ENCODE assay signal across 26 cellular contexts in genomic region chr4:88893961-88894360, GRCh38.
"Had no signal": no experiment of that assay in that cellular context is flagged by ENCODE, and none has a peak within 500 bp of the region (broad histone marks: within the 10 kb centered on the region; RNA-seq: fewer than 3 reads in every experiment).

No MANE protein-coding gene starts in this region.

- H3K4me3 ChIP-seq: ascending aorta, Peyer's patch, SJCRH30 had no signal

- DNase-seq: activated CD4-positive, alpha-beta T cell treated with anti-CD3 and anti-CD28 coated beads for 48 hours; activated CD4-positive, alpha-beta T cell treated with anti-CD3 and anti-CD28 coated beads, Interleukin-2, amount 50 U/mL, for 4 hours; activated CD8-positive, alpha-beta T cell treated with anti-CD3 and anti-CD28 coated beads, Interleukin-2, amount 10 ng/mL, durations not matched to agents 7 days and 5 days; activated effector memory CD4-positive, alpha-beta T cell treated with anti-CD3 and anti-CD28 coated beads, Interleukin-2, amount 50 U/mL, for 16 hours; activated naive CD4-positive, alpha-beta T cell treated with Interleukin-2 at 50 U/mL for 16 hours; activated naive CD8-positive, alpha-beta T cell treated with anti-CD3 and anti-CD28 coated beads, Interleukin-2, amount 50 U/mL, for 24 hours; activated T-cell treated with anti-CD3 and anti-CD28 coated beads, Interleukin-2, amount 50 U/mL, for 4 hours; amniotic stem cell; brain microvascular endothelial cell; KG1; NCI-H1048; NCI-H1417; NCI-H1930; NCI-H2171; NCI-H2227 treated with DMSO at 0.1 percent for 48 hours; NCI-H526; NCI-H82; Peyer's patch; Right ventricle myocardium superior; SJCRH30; SK-N-SH; T-helper 1 cell; WERI-Rb-1 had no signal

- H3K27me3 ChIP-seq: ascending aorta, brain microvascular endothelial cell, Peyer's patch, SJCRH30 had no signal

- H3K4me1 Mint-ChIP-seq: activated naive CD8-positive, alpha-beta T cell treated with anti-CD3 and anti-CD28 coated beads, Interleukin-2, amount 50 U/mL, for 24 hours had no signal

- ATAC-seq: activated CD8-positive, alpha-beta T cell treated with anti-CD3 and anti-CD28 coated beads, Interleukin-2, amount 10 ng/mL, durations not matched to agents 7 days and 5 days; activated naive CD4-positive, alpha-beta T cell treated with anti-CD3 and anti-CD28 coated beads, Interleukin-2, amount 50 U/mL, for 72 hours; activated naive CD8-positive, alpha-beta T cell treated with anti-CD3 and anti-CD28 coated beads, Interleukin-2, amount 50 U/mL, for 24 hours; activated T-cell treated with anti-CD3 and anti-CD28 coated beads, Interleukin-2, amount 50 U/mL, for 4 hours had no signal

- H3K27ac Mint-ChIP-seq: activated CD8-positive, alpha-beta T cell treated with anti-CD3 and anti-CD28 coated beads, Interleukin-2, amount 10 ng/mL, durations not matched to agents 7 days and 5 days; activated naive CD4-positive, alpha-beta T cell treated with anti-CD3 and anti-CD28 coated beads, Interleukin-2, amount 50 U/mL, for 72 hours; activated naive CD8-positive, alpha-beta T cell treated with anti-CD3 and anti-CD28 coated beads, Interleukin-2, amount 50 U/mL, for 24 hours had no signal

- H3K9me3 ChIP-seq: ascending aorta, Peyer's patch, SK-N-SH had no signal

- H3K4me3 Mint-ChIP-seq: activated CD8-positive, alpha-beta T cell treated with anti-CD3 and anti-CD28 coated beads, Interleukin-2, amount 10 ng/mL, durations not matched to agents 7 days and 5 days; activated naive CD8-positive, alpha-beta T cell treated with anti-CD3 and anti-CD28 coated beads, Interleukin-2, amount 50 U/mL, for 24 hours; activated T-cell treated with anti-CD3 and anti-CD28 coated beads, Interleukin-2, amount 50 U/mL, for 4 hours had no signal

- H3K4me2 ChIP-seq: SK-N-SH had no signal

- H3K9ac ChIP-seq: SK-N-SH had no signal

- H3K27ac ChIP-seq: ascending aorta, brain microvascular endothelial cell, Peyer's patch, RWPE1, SJCRH30, WERI-Rb-1 had no signal

- H3K4me1 ChIP-seq: ascending aorta, Peyer's patch, SJCRH30 had no signal

- H3K27me3 Mint-ChIP-seq: activated naive CD8-positive, alpha-beta T cell treated with anti-CD3 and anti-CD28 coated beads, Interleukin-2, amount 50 U/mL, for 24 hours had no signal

- H3K36me3 Mint-ChIP-seq: activated naive CD4-positive, alpha-beta T cell treated with anti-CD3 and anti-CD28 coated beads, Interleukin-2, amount 50 U/mL, for 72 hours had no signal

- H3K9me3 Mint-ChIP-seq: activated naive CD4-positive, alpha-beta T cell treated with anti-CD3 and anti-CD28 coated beads, Interleukin-2, amount 50 U/mL, for 72 hours; activated naive CD8-positive, alpha-beta T cell treated with anti-CD3 and anti-CD28 coated beads, Interleukin-2, amount 50 U/mL, for 24 hours; activated T-cell treated with anti-CD3 and anti-CD28 coated beads, Interleukin-2, amount 50 U/mL, for 4 hours had no signal

- H3K36me3 ChIP-seq: ascending aorta, brain microvascular endothelial cell, Peyer's patch, SJCRH30, WERI-Rb-1 had no signal
